In the genomic region with DNA sequence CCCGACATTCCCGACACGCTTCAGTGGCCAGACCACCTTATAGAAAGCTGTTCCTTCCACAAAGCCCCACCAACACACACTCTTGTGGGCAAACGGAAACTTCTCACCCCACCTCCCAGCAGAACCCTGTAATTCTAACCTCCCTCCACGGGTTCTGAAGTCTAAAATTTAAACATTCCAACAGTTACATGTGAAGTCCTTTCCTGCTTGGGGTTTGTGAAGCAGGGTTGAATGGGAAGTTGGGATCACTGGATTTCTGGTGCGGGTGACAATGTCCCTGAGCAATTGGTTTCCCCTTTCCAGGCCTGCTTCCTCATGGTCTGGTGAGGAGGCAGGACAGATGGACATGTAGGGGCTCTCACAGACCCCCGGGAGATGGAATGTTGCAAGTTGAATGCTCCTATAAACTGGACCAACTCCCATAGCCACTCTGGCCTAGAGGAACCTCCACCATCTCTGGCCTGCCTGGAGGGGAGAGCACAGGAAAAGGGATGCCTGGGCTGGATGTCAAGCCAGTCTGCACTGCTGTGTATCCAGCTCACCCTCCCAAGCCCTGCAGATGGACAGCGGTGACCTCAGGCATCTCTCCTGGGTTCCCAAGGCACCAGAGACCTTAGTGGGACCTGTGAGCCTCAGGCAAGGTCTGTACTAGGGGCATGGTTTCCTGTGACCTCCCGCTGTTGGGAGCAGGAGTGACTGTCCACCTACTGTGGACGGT, we compare ENCODE assay signal across 1 cellular context.
TF ChIP-seq lines count a peak whose summit lies in the region.

No MANE protein-coding gene starts in this region.

TF ChIP-seq in GM12891, 5 proteins besides CTCF, POLR2A, EP300 and RAD21:
- TF ChIP-seq POU2F2 (IDR thresholded peaks at IDR 0.05; ENCODE audit: low read depth, low read length) (peak; percentile 36; the same call in 1 of the 2 replicates), POLR2AphosphoS5 (IDR thresholded peaks at IDR 0.05; ENCODE audit: low read depth, low read length) (peak; percentile 80), PAX5 (IDR thresholded peaks at IDR 0.05; ENCODE audit: insufficient read depth, low read length, severe bottlenecking) (no peak), SPI1 (IDR thresholded peaks at IDR 0.05; ENCODE audit: low read depth, low read length) (no peak)
